ENCODE assay signal across 12 cellular contexts in the genomic region with DNA sequence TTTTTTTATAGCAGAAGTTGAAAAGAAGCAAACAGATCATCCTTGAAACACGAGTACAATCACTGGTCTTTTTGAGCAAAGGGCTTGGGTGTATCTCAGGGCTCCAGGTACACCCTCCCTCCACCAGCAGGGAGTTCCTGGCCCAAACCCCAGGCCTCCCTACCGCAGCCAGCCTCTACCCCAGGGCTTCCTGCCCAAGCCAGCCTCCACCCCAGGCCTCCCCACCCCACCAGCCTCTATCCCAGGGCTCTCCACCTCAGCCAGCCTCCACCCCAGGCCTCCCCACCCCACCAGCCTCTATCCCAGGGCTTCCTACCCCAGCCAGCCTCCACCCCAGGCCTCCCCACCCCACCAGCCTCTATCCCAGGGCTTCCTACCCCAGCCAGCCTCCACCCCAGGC. TPM values are rescaled to one million over a fixed set of nuclear protein-coding genes. Genes with fewer than 3 reads are reported as not detected.
DNase-seq lines count a peak whose midpoint lies in the region; ATAC-seq and TF ChIP-seq lines count a peak whose summit lies in the region.
"Not testable (repeated sequence)": the region's sequence is repeated elsewhere in the genome, so short reads cannot be mapped to it uniquely, and the experiment has no call there.
"Had no signal": no experiment of that assay in that cellular context is flagged by ENCODE, and none has a peak within 500 bp of the region (broad histone marks: within the 10 kb centered on the region; RNA-seq: fewer than 3 reads in every experiment).

No MANE protein-coding gene starts in this region.

- not testable (repeated sequence) for ATAC-seq in activated T-helper 17 cell treated with anti-CD3 and anti-CD28 coated beads, Interleukin-2, amount 50 U/mL, for 72 hours (replicated peaks); activated naive CD8-positive, alpha-beta T cell treated with anti-CD3 and anti-CD28 coated beads, Interleukin-2, amount 50 U/mL, for 24 hours; mucosa of descending colon; stimulated activated memory B cell treated with anti-CD40 and anti-IgM and Interleukin-4, amounts not matched to agents 10 μg/mL and 1 μg/mL and 100 μg/mL, for 72 hours

- peaks cover 75% of the 10 kb centered on the region for H3K79me2 ChIP-seq in DOHH2 (ENCODE audit: control insufficient read depth, low read length)
- peaks cover 63% of the 10 kb centered on the region for H3K79me2 ChIP-seq in OCI-LY7 (ENCODE audit: insufficient read depth, low read depth, low read length)

- not testable (repeated sequence) for H4K20me1 ChIP-seq in DOHH2 (ENCODE audit: control insufficient read depth, insufficient read depth, low read depth, low read length); OCI-LY7 (ENCODE audit: insufficient read depth, low read length)

- H3K9me3 Mint-ChIP-seq in activated CD4-positive, alpha-beta T cell treated with anti-CD3 and anti-CD28 coated beads, Interleukin-2, amount 10 ng/mL, durations not matched to agents 24 days and 14 days; activated T-helper 17 cell treated with anti-CD3 and anti-CD28 coated beads, Interleukin-2, amount 50 U/mL, for 72 hours; activated naive CD8-positive, alpha-beta T cell treated with anti-CD3 and anti-CD28 coated beads, Interleukin-2, amount 50 U/mL, for 24 hours; stimulated activated memory B cell treated with anti-CD40 and anti-IgM and Interleukin-4, amounts not matched to agents 10 μg/mL and 1 μg/mL and 100 μg/mL, for 72 hours: not testable (repeated sequence)

- peaks cover 43% of the 10 kb centered on the region for H3F3A ChIP-seq in DOHH2 (ENCODE audit: control insufficient read depth, insufficient read depth)

- not testable (repeated sequence) for BruUV-seq in OCI-LY7 (replicated peaks; lab: Mats Ljungman, UMichigan)

- H3K27ac ChIP-seq in DOHH2 (ENCODE audit: low read depth, low read length) (peak overlapping the region; percentile 99), OCI-LY7 (ENCODE audit: low read depth, low read length, poor library complexity, severe bottlenecking) (peak overlapping the region; percentile 99)

- H2AFZ ChIP-seq in OCI-LY7 (ENCODE audit: low read length): not testable (repeated sequence)

- H3K4me1 ChIP-seq in DOHH2 (ENCODE audit: control insufficient read depth, low read length) (peaks cover 92% of the 10 kb centered on the region), OCI-LY7 (ENCODE audit: insufficient read depth, low read length, poor library complexity, severe bottlenecking) (peaks cover 85% of the 10 kb centered on the region)
- H3K4me1 ChIP-seq in mucosa of descending colon (ENCODE audit: low read depth): not testable (repeated sequence)

- TF ChIP-seq CTCF in DOHH2 (IDR thresholded peaks at IDR 0.05; ENCODE audit: low read depth, low read length, poor library complexity, severe bottlenecking); OCI-LY7 (conservative IDR thresholded peaks at IDR 0.05; ENCODE audit: low read length); mucosa of descending colon (IDR thresholded peaks at IDR 0.05): not testable (repeated sequence)

- peaks cover 81% of the 10 kb centered on the region for H3K4me1 Mint-ChIP-seq in activated CD4-positive, alpha-beta T cell treated with anti-CD3 and anti-CD28 coated beads, Interleukin-2, amount 10 ng/mL, durations not matched to agents 24 days and 14 days
- peaks cover 56% of the 10 kb centered on the region for H3K4me1 Mint-ChIP-seq in activated T-helper 17 cell treated with anti-CD3 and anti-CD28 coated beads, Interleukin-2, amount 50 U/mL, for 72 hours
- peaks cover 91% of the 10 kb centered on the region for H3K4me1 Mint-ChIP-seq in activated naive CD8-positive, alpha-beta T cell treated with anti-CD3 and anti-CD28 coated beads, Interleukin-2, amount 50 U/mL, for 24 hours
- peaks cover 88% of the 10 kb centered on the region for H3K4me1 Mint-ChIP-seq in stimulated activated memory B cell treated with anti-CD40 and anti-IgM and Interleukin-4, amounts not matched to agents 10 μg/mL and 1 μg/mL and 100 μg/mL, for 72 hours

- DNase-seq in OCI-LY7 (ENCODE audit: low spot score); activated CD4-positive, alpha-beta T cell treated with anti-CD3 and anti-CD28 coated beads, Interleukin-2, amount 10 ng/mL, durations not matched to agents 24 days and 14 days: not testable (repeated sequence)
- peak; percentile 37 for DNase-seq in activated naive CD8-positive, alpha-beta T cell treated with anti-CD3 and anti-CD28 coated beads, Interleukin-2, amount 50 U/mL, for 24 hours
- DNase-seq in mucosa of descending colon: peak in 2 of 3 donors; percentile 27 to 51

- peak overlapping the region; percentile 24 for H3K4me3 Mint-ChIP-seq in activated CD4-positive, alpha-beta T cell treated with anti-CD3 and anti-CD28 coated beads, Interleukin-2, amount 10 ng/mL, durations not matched to agents 24 days and 14 days
- peak overlapping the region; percentile 58 for H3K4me3 Mint-ChIP-seq in activated T-helper 17 cell treated with anti-CD3 and anti-CD28 coated beads, Interleukin-2, amount 50 U/mL, for 72 hours
- peak overlapping the region; percentile 18 for H3K4me3 Mint-ChIP-seq in activated naive CD8-positive, alpha-beta T cell treated with anti-CD3 and anti-CD28 coated beads, Interleukin-2, amount 50 U/mL, for 24 hours
- not testable (repeated sequence) for H3K4me3 Mint-ChIP-seq in stimulated activated memory B cell treated with anti-CD40 and anti-IgM and Interleukin-4, amounts not matched to agents 10 μg/mL and 1 μg/mL and 100 μg/mL, for 72 hours

- H3K36me3 Mint-ChIP-seq in activated CD4-positive, alpha-beta T cell treated with anti-CD3 and anti-CD28 coated beads, Interleukin-2, amount 10 ng/mL, durations not matched to agents 24 days and 14 days (ENCODE audit: low read depth): peaks cover 77% of the 10 kb centered on the region
- peaks cover 98% of the 10 kb centered on the region for H3K36me3 Mint-ChIP-seq in activated T-helper 17 cell treated with anti-CD3 and anti-CD28 coated beads, Interleukin-2, amount 50 U/mL, for 72 hours (ENCODE audit: low read depth)
- H3K36me3 Mint-ChIP-seq in activated naive CD8-positive, alpha-beta T cell treated with anti-CD3 and anti-CD28 coated beads, Interleukin-2, amount 50 U/mL, for 24 hours (ENCODE audit: low read depth): peaks cover 75% of the 10 kb centered on the region
- H3K36me3 Mint-ChIP-seq in stimulated activated memory B cell treated with anti-CD40 and anti-IgM and Interleukin-4, amounts not matched to agents 10 μg/mL and 1 μg/mL and 100 μg/mL, for 72 hours: peaks cover 82% of the 10 kb centered on the region

- H3K9me2 ChIP-seq in DOHH2 (replicated peaks; ENCODE audit: control insufficient read depth, low read length); OCI-LY7 (ENCODE audit: insufficient read depth, low read length): not testable (repeated sequence)

- H3K4me2 ChIP-seq in DOHH2 (ENCODE audit: low read length); OCI-LY7 (ENCODE audit: low read length): not testable (repeated sequence)

- H3K36me3 ChIP-seq in DOHH2 (ENCODE audit: control insufficient read depth, low read length) (peaks cover 90% of the 10 kb centered on the region), OCI-LY7 (ENCODE audit: insufficient read depth, low read length) (peaks cover 88% of the 10 kb centered on the region)
- H3K36me3 ChIP-seq in mucosa of descending colon (ENCODE audit: low read depth): not testable (repeated sequence)

- not testable (repeated sequence) for H3K27me3 ChIP-seq in DOHH2 (ENCODE audit: control insufficient read depth, low read length)

- POLR2A ChIA-PET in OCI-LY7 (lab: Charles Lee): interaction anchor here (1.0 kb wide), 1 partner anchor 12 kb away, joined by 3 read pairs; a partner anchor contains a TSS

- not testable (repeated sequence) for H3K4me3 ChIP-seq in DOHH2 (ENCODE audit: low read length); OCI-LY7 (ENCODE audit: low read depth, low read length, poor library complexity, severe bottlenecking); mucosa of descending colon

- not testable (repeated sequence) for H3K9me3 ChIP-seq in DOHH2 (ENCODE audit: control insufficient read depth, insufficient read depth, low read length); OCI-LY7 (ENCODE audit: low read length); mucosa of descending colon

- H3K27ac Mint-ChIP-seq in activated CD4-positive, alpha-beta T cell treated with anti-CD3 and anti-CD28 coated beads, Interleukin-2, amount 10 ng/mL, durations not matched to agents 24 days and 14 days: peak overlapping the region; percentile 96
- peak overlapping the region; percentile 69 for H3K27ac Mint-ChIP-seq in activated T-helper 17 cell treated with anti-CD3 and anti-CD28 coated beads, Interleukin-2, amount 50 U/mL, for 72 hours
- H3K27ac Mint-ChIP-seq in activated naive CD8-positive, alpha-beta T cell treated with anti-CD3 and anti-CD28 coated beads, Interleukin-2, amount 50 U/mL, for 24 hours: peak overlapping the region; percentile 84
- peak overlapping the region; percentile 59 for H3K27ac Mint-ChIP-seq in stimulated activated memory B cell treated with anti-CD40 and anti-IgM and Interleukin-4, amounts not matched to agents 10 μg/mL and 1 μg/mL and 100 μg/mL, for 72 hours

- CTCF ChIA-PET in OCI-LY7 (lab: Charles Lee; ENCODE audit: unreplicated experiment): not testable (repeated sequence)

- intact Hi-C loops in OCI-LY7 (cut with micrococcal nuclease; ENCODE audit: unreplicated experiment): loop anchor here (10.0 kb wide), 1 partner anchor 961 kb away; a partner anchor contains a TSS
- intact Hi-C loops in activated CD4-positive, alpha-beta T cell treated with anti-CD3 and anti-CD28 coated beads, Interleukin-2, amount 10 ng/mL, durations not matched to agents 24 days and 14 days (cut with micrococcal nuclease); mucosa of descending colon (cut with DNase I, micrococcal nuclease): not testable (repeated sequence)

- not testable (repeated sequence) for H3K27me3 Mint-ChIP-seq in activated CD4-positive, alpha-beta T cell treated with anti-CD3 and anti-CD28 coated beads, Interleukin-2, amount 10 ng/mL, durations not matched to agents 24 days and 14 days; activated T-helper 17 cell treated with anti-CD3 and anti-CD28 coated beads, Interleukin-2, amount 50 U/mL, for 72 hours; activated naive CD8-positive, alpha-beta T cell treated with anti-CD3 and anti-CD28 coated beads, Interleukin-2, amount 50 U/mL, for 24 hours; stimulated activated memory B cell treated with anti-CD40 and anti-IgM and Interleukin-4, amounts not matched to agents 10 μg/mL and 1 μg/mL and 100 μg/mL, for 72 hours

RNA-seq across cellular contexts. Expression of a gene that starts 12.0 kb away (rescaled TPM):
- 53.8 and 61.4 TPM in 2 replicates for total RNA-seq in OCI-LY7 (2014; rRNA removed; shearing (Covaris generic))
- total RNA-seq in OCI-LY7 (2022) (187 and 203 TPM in 2 replicates), mucosa of descending colon (10 to 100 TPM; 29.3 to 45.1 (median 44.9) TPM)
- total RNA-seq in activated CD4-positive, alpha-beta T cell treated with anti-CD3 and anti-CD28 coated beads, Interleukin-2, amount 10 ng/mL, durations not matched to agents 24 days and 14 days: 149 and 150 TPM in 2 replicates
- total RNA-seq in activated T-helper 17 cell treated with anti-CD3 and anti-CD28 coated beads, Interleukin-2, amount 50 U/mL, for 72 hours: 100 to 1,000 TPM; 169 to 184 TPM

RNA-seq across cellular contexts. Expression of a gene that starts 46.1 kb away (rescaled TPM):
- not detected in 2 replicates for total RNA-seq in OCI-LY7 (2014; rRNA removed; shearing (Covaris generic))
- total RNA-seq in OCI-LY7 (2022) (not detected in 2 replicates), mucosa of descending colon (1 to 10 TPM in 1 of 3 donors, not detected in 2; 1.0 TPM)
- total RNA-seq in activated CD4-positive, alpha-beta T cell treated with anti-CD3 and anti-CD28 coated beads, Interleukin-2, amount 10 ng/mL, durations not matched to agents 24 days and 14 days: not detected in 2 replicates
- total RNA-seq in activated T-helper 17 cell treated with anti-CD3 and anti-CD28 coated beads, Interleukin-2, amount 50 U/mL, for 72 hours: not detected
- total RNA-seq: Calu3, G401, HFFc6, MCF 10A, PC-3 had no signal

RNA-seq across cellular contexts. Expression of a gene that starts 52.9 kb away (rescaled TPM):
- not detected in 2 replicates for total RNA-seq in OCI-LY7 (2014; rRNA removed; shearing (Covaris generic))
- total RNA-seq in OCI-LY7 (2022): not detected in 2 replicates
- total RNA-seq in activated CD4-positive, alpha-beta T cell treated with anti-CD3 and anti-CD28 coated beads, Interleukin-2, amount 10 ng/mL, durations not matched to agents 24 days and 14 days: not detected in 2 replicates
- not detected for total RNA-seq in activated T-helper 17 cell treated with anti-CD3 and anti-CD28 coated beads, Interleukin-2, amount 50 U/mL, for 72 hours
- total RNA-seq in mucosa of descending colon: 1 to 10 TPM in 1 of 3 donors, not detected in 2; 2.8 TPM
- total RNA-seq: Calu3, G401, HFFc6, MCF 10A, PC-3 had no signal
